In the genomic region with DNA sequence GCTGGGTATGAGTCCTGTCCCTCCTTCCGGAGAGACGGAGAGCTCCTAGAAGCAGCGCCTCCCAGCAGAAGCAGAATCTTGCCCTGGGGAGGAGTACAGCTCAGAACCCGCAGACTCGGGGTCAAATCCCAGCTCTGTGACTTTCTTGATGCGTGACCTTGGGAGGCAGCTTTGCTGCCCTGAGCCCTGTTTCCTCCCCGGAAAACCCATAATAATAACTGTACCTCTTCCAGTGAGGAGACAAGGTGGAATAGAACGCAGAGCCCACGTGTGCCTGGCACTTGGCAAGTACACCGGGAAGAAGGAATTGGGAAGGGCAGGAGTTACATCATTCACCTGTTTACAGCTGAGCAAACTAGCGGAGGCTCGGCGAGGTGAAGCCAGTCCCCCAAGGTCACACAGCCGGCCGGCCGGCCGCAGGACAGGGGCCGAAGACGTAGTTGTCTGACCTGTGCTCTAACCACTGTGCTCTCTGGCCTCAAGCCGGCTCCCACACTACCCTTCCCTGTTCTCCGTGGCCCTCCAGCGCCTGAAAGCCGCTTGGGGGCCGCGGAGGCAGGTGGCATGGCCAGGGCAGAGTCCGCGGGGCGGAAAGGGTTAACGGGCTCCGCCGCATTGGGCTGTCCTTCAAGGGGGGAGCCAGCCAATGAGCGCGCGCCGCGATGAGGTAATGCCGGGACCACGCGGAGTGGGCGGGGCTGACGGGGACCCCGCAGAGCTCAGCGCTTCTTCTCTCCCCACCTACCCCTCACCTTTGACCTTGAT, we compare ENCODE assay signal across 1 cellular context.
A peak's percentile ranks its signal among the peaks of the same experiment; 100 is the strongest.
TF ChIP-seq lines count a peak whose summit lies in the region.

No MANE protein-coding gene starts in this region.

TF ChIP-seq in HEK293, 187 proteins besides CTCF, POLR2A, EP300 and RAD21 (continued from another document):
- TF ChIP-seq, protein P1, sequence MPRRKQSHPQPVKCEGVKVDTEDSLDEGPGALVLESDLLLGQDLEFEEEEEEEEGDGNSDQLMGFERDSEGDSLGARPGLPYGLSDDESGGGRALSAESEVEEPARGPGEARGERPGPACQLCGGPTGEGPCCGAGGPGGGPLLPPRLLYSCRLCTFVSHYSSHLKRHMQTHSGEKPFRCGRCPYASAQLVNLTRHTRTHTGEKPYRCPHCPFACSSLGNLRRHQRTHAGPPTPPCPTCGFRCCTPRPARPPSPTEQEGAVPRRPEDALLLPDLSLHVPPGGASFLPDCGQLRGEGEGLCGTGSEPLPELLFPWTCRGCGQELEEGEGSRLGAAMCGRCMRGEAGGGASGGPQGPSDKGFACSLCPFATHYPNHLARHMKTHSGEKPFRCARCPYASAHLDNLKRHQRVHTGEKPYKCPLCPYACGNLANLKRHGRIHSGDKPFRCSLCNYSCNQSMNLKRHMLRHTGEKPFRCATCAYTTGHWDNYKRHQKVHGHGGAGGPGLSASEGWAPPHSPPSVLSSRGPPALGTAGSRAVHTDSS (tag by site-specific recombination; IDR thresholded peaks at IDR 0.05) = no peak
- TF ChIP-seq SCRT2 (tag by site-specific recombination; IDR thresholded peaks at IDR 0.05) (peak; percentile 83), ZNF843 (tag by site-specific recombination; IDR thresholded peaks at IDR 0.05) (peak; percentile 25; the same call in 1 of the 2 replicates), ZNF169 (tag by site-specific recombination; IDR thresholded peaks at IDR 0.05) (no peak), ZNF10 (tag by site-specific recombination; IDR thresholded peaks at IDR 0.05) (0 out of 2 replicates have a peak, but pooled peaks have one; percentile 30), GLIS2 (tag by site-specific recombination; IDR thresholded peaks at IDR 0.05) (peak; percentile 91), KLF16 (tag by site-specific recombination; IDR thresholded peaks at IDR 0.05) (peak; percentile 66; the same call in 1 of the 2 replicates), ZNF324 (tag by site-specific recombination; IDR thresholded peaks at IDR 0.05) (0 out of 2 replicates have a peak, but pooled peaks have one; percentile 63), ZFP69B (tag by site-specific recombination; IDR thresholded peaks at IDR 0.05) (peak; percentile 61; the same call in 1 of the 2 replicates), ZNF561 (tag by site-specific recombination; IDR thresholded peaks at IDR 0.05; ENCODE audit: borderline replicate concordance) (0 out of 2 replicates have a peak, but pooled peaks have one; percentile 9), ZBTB1 (tag by site-specific recombination; IDR thresholded peaks at IDR 0.05) (no peak), ZSCAN23 (tag by site-specific recombination; IDR thresholded peaks at IDR 0.05) (0 out of 2 replicates have a peak, but pooled peaks have one; percentile 49), ZNF366 (tag by site-specific recombination; conservative IDR thresholded peaks at IDR 0.05) (no peak), ZNF560 (tag by site-specific recombination; IDR thresholded peaks at IDR 0.05; ENCODE audit: borderline replicate concordance) (no peak), ZNF660 (tag by site-specific recombination; IDR thresholded peaks at IDR 0.05) (0 out of 2 replicates have a peak, but pooled peaks have one; percentile 30), KLF9 (tag by site-specific recombination; IDR thresholded peaks at IDR 0.05; ENCODE audit: low read depth) (peak; percentile 88), ZXDB (tag by site-specific recombination; IDR thresholded peaks at IDR 0.05) (peak; percentile 71; the same call in 1 of the 2 replicates), ZNF76 (tag by site-specific recombination; IDR thresholded peaks at IDR 0.05; ENCODE audit: borderline replicate concordance, low read depth) (peak; percentile 46; the same call in 1 of the 2 replicates), SP7 (tag by site-specific recombination; IDR thresholded peaks at IDR 0.05) (peak; percentile 75), ZSCAN30 (tag by site-specific recombination; IDR thresholded peaks at IDR 0.05) (peak; percentile 63; the same call in 1 of the 2 replicates), ZIC2 (tag by site-specific recombination; IDR thresholded peaks at IDR 0.05) (peak; percentile 63), ZFHX2 (tag by site-specific recombination; conservative IDR thresholded peaks at IDR 0.05) (peak; percentile 82), GLIS1 (tag by site-specific recombination; IDR thresholded peaks at IDR 0.05) (peak; percentile 98), ZNF585B (tag by site-specific recombination; IDR thresholded peaks at IDR 0.05) (no peak), ZNF629 (tag by site-specific recombination; IDR thresholded peaks at IDR 0.05) (peak; percentile 73), WT1 (tag by site-specific recombination; IDR thresholded peaks at IDR 0.05) (peak; percentile 52; the same call in 1 of the 2 replicates), KLF7 (tag by site-specific recombination; IDR thresholded peaks at IDR 0.05; ENCODE audit: borderline replicate concordance) (no peak; the same call in 1 of the 2 replicates)
- TF ChIP-seq, protein P2, sequence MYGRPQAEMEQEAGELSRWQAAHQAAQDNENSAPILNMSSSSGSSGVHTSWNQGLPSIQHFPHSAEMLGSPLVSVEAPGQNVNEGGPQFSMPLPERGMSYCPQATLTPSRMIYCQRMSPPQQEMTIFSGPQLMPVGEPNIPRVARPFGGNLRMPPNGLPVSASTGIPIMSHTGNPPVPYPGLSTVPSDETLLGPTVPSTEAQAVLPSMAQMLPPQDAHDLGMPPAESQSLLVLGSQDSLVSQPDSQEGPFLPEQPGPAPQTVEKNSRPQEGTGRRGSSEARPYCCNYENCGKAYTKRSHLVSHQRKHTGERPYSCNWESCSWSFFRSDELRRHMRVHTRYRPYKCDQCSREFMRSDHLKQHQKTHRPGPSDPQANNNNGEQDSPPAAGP (tag by site-specific recombination; IDR thresholded peaks at IDR 0.05) = peak; percentile 44; the same call in 1 of the 2 replicates
- TF ChIP-seq, protein P3, sequence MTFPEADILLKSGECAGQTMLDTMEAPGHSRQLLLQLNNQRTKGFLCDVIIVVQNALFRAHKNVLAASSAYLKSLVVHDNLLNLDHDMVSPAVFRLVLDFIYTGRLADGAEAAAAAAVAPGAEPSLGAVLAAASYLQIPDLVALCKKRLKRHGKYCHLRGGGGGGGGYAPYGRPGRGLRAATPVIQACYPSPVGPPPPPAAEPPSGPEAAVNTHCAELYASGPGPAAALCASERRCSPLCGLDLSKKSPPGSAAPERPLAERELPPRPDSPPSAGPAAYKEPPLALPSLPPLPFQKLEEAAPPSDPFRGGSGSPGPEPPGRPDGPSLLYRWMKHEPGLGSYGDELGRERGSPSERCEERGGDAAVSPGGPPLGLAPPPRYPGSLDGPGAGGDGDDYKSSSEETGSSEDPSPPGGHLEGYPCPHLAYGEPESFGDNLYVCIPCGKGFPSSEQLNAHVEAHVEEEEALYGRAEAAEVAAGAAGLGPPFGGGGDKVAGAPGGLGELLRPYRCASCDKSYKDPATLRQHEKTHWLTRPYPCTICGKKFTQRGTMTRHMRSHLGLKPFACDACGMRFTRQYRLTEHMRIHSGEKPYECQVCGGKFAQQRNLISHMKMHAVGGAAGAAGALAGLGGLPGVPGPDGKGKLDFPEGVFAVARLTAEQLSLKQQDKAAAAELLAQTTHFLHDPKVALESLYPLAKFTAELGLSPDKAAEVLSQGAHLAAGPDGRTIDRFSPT (tag by site-specific recombination; IDR thresholded peaks at IDR 0.05) = peak; percentile 92
- TF ChIP-seq, protein P4, sequence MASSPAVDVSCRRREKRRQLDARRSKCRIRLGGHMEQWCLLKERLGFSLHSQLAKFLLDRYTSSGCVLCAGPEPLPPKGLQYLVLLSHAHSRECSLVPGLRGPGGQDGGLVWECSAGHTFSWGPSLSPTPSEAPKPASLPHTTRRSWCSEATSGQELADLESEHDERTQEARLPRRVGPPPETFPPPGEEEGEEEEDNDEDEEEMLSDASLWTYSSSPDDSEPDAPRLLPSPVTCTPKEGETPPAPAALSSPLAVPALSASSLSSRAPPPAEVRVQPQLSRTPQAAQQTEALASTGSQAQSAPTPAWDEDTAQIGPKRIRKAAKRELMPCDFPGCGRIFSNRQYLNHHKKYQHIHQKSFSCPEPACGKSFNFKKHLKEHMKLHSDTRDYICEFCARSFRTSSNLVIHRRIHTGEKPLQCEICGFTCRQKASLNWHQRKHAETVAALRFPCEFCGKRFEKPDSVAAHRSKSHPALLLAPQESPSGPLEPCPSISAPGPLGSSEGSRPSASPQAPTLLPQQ (tag by site-specific recombination; IDR thresholded peaks at IDR 0.05) = peak; percentile 51
- TF ChIP-seq, protein P5, sequence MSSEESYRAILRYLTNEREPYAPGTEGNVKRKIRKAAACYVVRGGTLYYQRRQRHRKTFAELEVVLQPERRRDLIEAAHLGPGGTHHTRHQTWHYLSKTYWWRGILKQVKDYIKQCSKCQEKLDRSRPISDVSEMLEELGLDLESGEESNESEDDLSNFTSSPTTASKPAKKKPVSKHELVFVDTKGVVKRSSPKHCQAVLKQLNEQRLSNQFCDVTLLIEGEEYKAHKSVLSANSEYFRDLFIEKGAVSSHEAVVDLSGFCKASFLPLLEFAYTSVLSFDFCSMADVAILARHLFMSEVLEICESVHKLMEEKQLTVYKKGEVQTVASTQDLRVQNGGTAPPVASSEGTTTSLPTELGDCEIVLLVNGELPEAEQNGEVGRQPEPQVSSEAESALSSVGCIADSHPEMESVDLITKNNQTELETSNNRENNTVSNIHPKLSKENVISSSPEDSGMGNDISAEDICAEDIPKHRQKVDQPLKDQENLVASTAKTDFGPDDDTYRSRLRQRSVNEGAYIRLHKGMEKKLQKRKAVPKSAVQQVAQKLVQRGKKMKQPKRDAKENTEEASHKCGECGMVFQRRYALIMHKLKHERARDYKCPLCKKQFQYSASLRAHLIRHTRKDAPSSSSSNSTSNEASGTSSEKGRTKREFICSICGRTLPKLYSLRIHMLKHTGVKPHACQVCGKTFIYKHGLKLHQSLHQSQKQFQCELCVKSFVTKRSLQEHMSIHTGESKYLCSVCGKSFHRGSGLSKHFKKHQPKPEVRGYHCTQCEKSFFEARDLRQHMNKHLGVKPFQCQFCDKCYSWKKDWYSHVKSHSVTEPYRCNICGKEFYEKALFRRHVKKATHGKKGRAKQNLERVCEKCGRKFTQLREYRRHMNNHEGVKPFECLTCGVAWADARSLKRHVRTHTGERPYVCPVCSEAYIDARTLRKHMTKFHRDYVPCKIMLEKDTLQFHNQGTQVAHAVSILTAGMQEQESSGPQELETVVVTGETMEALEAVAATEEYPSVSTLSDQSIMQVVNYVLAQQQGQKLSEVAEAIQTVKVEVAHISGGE (tag by site-specific recombination; conservative IDR thresholded peaks at IDR 0.05; ENCODE audit: low read depth) = no peak
- TF ChIP-seq, protein P6, sequence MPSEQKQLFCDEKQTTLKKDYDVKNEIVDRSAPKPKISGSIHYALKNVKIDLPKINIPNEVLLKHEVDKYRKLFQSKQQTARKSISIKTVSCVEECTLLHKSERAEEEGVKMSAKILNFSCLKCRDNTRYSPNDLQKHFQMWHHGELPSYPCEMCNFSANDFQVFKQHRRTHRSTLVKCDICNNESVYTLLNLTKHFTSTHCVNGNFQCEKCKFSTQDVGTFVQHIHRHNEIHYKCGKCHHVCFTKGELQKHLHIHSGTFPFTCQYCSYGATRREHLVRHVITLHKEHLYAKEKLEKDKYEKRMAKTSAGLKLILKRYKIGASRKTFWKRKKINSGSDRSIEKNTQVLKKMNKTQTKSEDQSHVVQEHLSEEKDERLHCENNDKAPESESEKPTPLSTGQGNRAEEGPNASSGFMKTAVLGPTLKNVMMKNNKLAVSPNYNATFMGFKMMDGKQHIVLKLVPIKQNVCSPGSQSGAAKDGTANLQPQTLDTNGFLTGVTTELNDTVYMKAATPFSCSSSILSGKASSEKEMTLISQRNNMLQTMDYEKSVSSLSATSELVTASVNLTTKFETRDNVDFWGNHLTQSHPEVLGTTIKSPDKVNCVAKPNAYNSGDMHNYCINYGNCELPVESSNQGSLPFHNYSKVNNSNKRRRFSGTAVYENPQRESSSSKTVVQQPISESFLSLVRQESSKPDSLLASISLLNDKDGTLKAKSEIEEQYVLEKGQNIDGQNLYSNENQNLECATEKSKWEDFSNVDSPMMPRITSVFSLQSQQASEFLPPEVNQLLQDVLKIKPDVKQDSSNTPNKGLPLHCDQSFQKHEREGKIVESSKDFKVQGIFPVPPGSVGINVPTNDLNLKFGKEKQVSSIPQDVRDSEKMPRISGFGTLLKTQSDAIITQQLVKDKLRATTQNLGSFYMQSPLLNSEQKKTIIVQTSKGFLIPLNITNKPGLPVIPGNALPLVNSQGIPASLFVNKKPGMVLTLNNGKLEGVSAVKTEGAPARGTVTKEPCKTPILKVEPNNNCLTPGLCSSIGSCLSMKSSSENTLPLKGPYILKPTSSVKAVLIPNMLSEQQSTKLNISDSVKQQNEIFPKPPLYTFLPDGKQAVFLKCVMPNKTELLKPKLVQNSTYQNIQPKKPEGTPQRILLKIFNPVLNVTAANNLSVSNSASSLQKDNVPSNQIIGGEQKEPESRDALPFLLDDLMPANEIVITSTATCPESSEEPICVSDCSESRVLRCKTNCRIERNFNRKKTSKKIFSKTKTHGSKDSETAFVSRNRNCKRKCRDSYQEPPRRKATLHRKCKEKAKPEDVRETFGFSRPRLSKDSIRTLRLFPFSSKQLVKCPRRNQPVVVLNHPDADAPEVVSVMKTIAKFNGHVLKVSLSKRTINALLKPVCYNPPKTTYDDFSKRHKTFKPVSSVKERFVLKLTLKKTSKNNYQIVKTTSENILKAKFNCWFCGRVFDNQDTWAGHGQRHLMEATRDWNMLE (tag by site-specific recombination; conservative IDR thresholded peaks at IDR 0.05; ENCODE audit: low read depth) = no peak
- TF ChIP-seq, protein P7, sequence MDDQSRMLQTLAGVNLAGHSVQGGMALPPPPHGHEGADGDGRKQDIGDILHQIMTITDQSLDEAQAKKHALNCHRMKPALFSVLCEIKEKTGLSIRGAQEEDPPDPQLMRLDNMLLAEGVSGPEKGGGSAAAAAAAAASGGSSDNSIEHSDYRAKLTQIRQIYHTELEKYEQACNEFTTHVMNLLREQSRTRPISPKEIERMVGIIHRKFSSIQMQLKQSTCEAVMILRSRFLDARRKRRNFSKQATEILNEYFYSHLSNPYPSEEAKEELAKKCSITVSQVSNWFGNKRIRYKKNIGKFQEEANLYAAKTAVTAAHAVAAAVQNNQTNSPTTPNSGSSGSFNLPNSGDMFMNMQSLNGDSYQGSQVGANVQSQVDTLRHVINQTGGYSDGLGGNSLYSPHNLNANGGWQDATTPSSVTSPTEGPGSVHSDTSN (CRISPR knock-in tag; IDR thresholded peaks at IDR 0.05) = 0 out of 2 replicates have a peak, but pooled peaks have one; percentile 22
- TF ChIP-seq, protein P8, sequence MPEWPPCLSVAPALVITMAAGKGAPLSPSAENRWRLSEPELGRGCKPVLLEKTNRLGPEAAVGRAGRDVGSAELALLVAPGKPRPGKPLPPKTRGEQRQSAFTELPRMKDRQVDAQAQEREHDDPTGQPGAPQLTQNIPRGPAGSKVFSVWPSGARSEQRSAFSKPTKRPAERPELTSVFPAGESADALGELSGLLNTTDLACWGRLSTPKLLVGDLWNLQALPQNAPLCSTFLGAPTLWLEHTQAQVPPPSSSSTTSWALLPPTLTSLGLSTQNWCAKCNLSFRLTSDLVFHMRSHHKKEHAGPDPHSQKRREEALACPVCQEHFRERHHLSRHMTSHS (tag by site-specific recombination; IDR thresholded peaks at IDR 0.05) = no peak
- TF ChIP-seq, protein P9, sequence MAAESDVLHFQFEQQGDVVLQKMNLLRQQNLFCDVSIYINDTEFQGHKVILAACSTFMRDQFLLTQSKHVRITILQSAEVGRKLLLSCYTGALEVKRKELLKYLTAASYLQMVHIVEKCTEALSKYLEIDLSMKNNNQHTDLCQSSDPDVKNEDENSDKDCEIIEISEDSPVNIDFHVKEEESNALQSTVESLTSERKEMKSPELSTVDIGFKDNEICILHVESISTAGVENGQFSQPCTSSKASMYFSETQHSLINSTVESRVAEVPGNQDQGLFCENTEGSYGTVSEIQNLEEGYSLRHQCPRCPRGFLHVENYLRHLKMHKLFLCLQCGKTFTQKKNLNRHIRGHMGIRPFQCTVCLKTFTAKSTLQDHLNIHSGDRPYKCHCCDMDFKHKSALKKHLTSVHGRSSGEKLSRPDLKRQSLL (tag by site-specific recombination; IDR thresholded peaks at IDR 0.05) = peak; percentile 87
